In genomic region chr5:147845618-147846017, GRCh38 we compare ENCODE assay signal across 30 cellular contexts. TPM values are rescaled to one million over a fixed set of nuclear protein-coding genes. Genes with fewer than 3 reads are reported as not detected.
"Had no signal": no experiment of that assay in that cellular context is flagged by ENCODE, and none has a peak within 500 bp of the region (broad histone marks: within the 10 kb centered on the region; RNA-seq: fewer than 3 reads in every experiment).

No MANE protein-coding gene starts in this region.

- ATAC-seq: stimulated activated effector memory CD8-positive, alpha-beta T cell treated with anti-CD3 and anti-CD28 coated beads, Interleukin-12 subunit alpha, Interleukin-12 subunit beta, amount 100 ng/mL, for 72 hours; stimulated activated memory B cell treated with anti-CD40 and anti-IgM and Interleukin-4, amounts not matched to agents 10 μg/mL and 1 μg/mL and 100 μg/mL, for 72 hours; stimulated activated naive B cell treated with anti-CD40 and anti-IgM and Interleukin-4, amounts not matched to agents 10 μg/mL and 1 μg/mL and 100 μg/mL, for 72 hours; stimulated activated naive CD8-positive, alpha-beta T cell treated with anti-CD3 and anti-CD28 coated beads, Interleukin-15, amount 100 ng/mL, for 72 hours; stimulated activated naive CD8-positive, alpha-beta T cell treated with anti-CD3 and anti-CD28 coated beads, Interleukin-15, Interleukin-2, amounts not matched to agents 100 U/mL and 50 U/mL, for 24 hours; upper lobe of right lung had no signal

- DNase-seq: stimulated activated CD4-positive, alpha-beta T cell treated with anti-CD3 and anti-CD28 coated beads, Interleukin-2, amount 100 ng/mL, for 48 hours; stimulated activated CD4-positive, alpha-beta T cell treated with anti-CD3 and anti-CD28 coated beads, Interleukin-4, amount 100 ng/mL, for 1 hour; stimulated activated CD4-positive, alpha-beta T cell treated with anti-CD3 and anti-CD28 coated beads, Interleukin-4, amount 100 ng/mL, for 24 hours; stimulated activated CD4-positive, alpha-beta T cell treated with anti-CD3 and anti-CD28 coated beads, Interleukin-4, amount 100 ng/mL, for 4 hours; stimulated activated CD8-positive, alpha-beta memory T cell treated with anti-CD3 and anti-CD28 coated beads, Interleukin-4, amount 100 ng/mL, for 48 hours; stimulated activated naive B cell treated with anti-CD40 and anti-IgM and Interleukin-4, amounts not matched to agents 10 μg/mL and 1 μg/mL and 100 μg/mL, for 72 hours; stimulated activated naive CD4-positive, alpha-beta T cell; stimulated activated naive CD4-positive, alpha-beta T cell treated with Interleukin-2 at 50 U/mL for 16 hours; stimulated activated naive CD8-positive, alpha-beta T cell treated with anti-CD3 and anti-CD28 coated beads, Interleukin-15, amount 100 ng/mL, for 72 hours; stimulated activated naive CD8-positive, alpha-beta T cell treated with anti-CD3 and anti-CD28 coated beads, Interleukin-15, Interleukin-2, amounts not matched to agents 100 U/mL and 50 U/mL, for 24 hours; stomach; substantia nigra; testis; thyroid gland; tibial artery; transverse colon; trophoblast cell; upper lobe of left lung; upper lobe of right lung; uterus had no signal

RNA-seq across cellular contexts. Expression of gene SPINK1, which starts 14.1 kb away (rescaled TPM):
- total RNA-seq: subcutaneous adipose tissue, testis, thyroid gland, upper lobe of right lung, uterus, vagina had no signal

RNA-seq across cellular contexts. Expression of gene SCGB3A2, which starts 32.9 kb away (rescaled TPM):
- total RNA-seq: subcutaneous adipose tissue, suprapubic skin, temporal lobe, testis, thoracic aorta, thyroid gland, tibial nerve, transverse colon, ureter, urinary bladder, uterus, vagina had no signal
